In the genomic region with DNA sequence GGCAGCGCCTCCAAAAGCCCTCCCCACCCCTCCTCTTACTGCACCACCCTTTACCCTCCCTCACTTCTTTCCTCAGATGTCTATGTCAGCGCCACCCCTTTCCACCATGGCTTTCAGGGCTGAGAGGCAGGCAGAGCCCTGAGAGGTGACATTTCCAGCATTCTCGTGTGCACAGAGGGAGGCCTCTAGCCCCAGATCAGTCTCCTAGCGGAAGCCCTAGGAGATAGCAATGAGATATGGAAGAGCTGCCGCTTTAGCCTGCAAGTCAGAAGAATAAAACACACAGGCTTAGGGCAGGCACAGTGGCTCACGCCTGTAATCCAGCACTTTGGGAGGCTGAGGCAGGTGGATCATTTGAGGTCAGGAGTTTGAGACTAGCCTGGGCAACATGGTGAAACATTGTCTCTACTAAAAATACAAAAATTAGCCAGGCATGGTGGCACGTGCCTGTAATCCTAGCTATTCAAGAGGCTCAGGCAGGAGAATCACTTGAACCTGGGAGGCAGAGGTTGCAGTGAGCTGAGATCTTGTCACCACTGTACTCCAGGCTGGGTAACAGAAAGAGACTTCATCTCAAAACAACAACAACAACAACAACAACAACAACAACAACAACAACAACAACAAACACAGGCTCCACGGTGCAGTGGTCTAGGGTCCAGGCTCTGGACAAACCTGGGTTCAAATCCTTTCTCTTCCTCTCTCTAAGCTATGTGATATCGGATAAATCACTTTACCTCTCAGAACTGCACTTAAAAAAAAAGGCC, we compare ENCODE assay signal across 1 cellular context.
TF ChIP-seq lines count a peak whose summit lies in the region.
"Not testable (repeated sequence)": the region's sequence is repeated elsewhere in the genome, so short reads cannot be mapped to it uniquely, and the experiment has no call there.

No MANE protein-coding gene starts in this region.

TF ChIP-seq in HepG2, 621 proteins besides CTCF, POLR2A, EP300 and RAD21:
- TF ChIP-seq FOXP1 (IDR thresholded peaks at IDR 0.05): peak; percentile 91
- not testable (repeated sequence) for TF ChIP-seq FOXP1 (CRISPR knock-in tag; IDR thresholded peaks at IDR 0.05)
